Comparison of ENCODE assay signal across 8 cellular contexts in the genomic region with DNA sequence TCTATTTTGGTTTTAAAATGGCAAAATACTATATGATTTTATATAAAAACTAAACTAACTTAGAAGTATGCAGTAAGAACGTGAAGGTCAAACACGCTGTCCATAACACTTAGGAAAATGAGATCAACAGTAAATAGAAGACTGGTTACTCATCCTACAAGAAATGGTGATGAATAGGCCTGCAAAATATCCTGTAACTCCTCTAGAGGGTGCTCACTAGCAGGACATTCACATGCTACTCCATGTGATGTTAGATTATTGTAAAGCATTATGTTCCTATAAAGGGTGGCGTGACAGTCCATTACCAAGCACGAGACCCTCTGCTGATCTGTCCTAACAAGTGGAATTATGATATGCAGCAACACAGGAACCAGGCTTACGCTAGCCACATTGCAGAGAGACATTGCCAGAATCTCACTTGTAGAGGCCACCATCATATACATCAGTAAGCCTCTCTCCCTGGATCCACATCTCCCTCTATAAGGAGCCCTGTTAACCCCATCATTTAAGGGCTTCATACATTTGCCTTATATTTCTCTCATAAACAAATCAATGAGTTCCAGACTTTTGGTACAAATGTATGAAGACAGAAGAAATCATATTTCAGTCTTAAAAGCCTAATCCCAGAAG. TPM values are rescaled to one million over a fixed set of nuclear protein-coding genes. Genes with fewer than 3 reads are reported as not detected.
DNase-seq lines count a peak whose midpoint lies in the region; ATAC-seq, FAIRE-seq and TF ChIP-seq lines count a peak whose summit lies in the region.

No MANE protein-coding gene starts in this region.

- 31% methylated on average over 5 of the region's 5 CpGs; no CpG with 5 or more reads in 1 of the 2 experiments for WGBS in H1 (ENCODE audit: extremely low coverage in 1 of 2, insufficient coverage in 1 of 2, insufficient read length in 1 of 2, insufficient replicate concordance in 2 of 2, low coverage in 1 of 2, low lambda C conversion rate in 2 of 2, missing lambda C conversion rate in 1 of 2), 2 experiments
- no CpG with 5 or more reads among the region's 5 CpGs for WGBS in mesendoderm (ENCODE audit: extremely low coverage, insufficient coverage, low lambda C conversion rate)

- H3K14ac ChIP-seq in H1 (ENCODE audit: insufficient read length): no peak overlapping the region

- no peaks in the 10 kb centered on the region for H3K4me1 ChIP-seq in SJCRH30
- H3K4me1 ChIP-seq in H1 (replicated peaks in 1 of 4; ENCODE audit: control insufficient read depth in 3 of 4, insufficient read depth in 4 of 4, low read length in 3 of 4): no peaks in the 10 kb centered on the region
- H3K4me1 ChIP-seq in mesendoderm (ENCODE audit: control insufficient read depth, low read depth, low read length): no peaks in the 10 kb centered on the region

- H3K79me1 ChIP-seq in H1 (ENCODE audit: low read depth, low read length): no peaks in the 10 kb centered on the region
- H3K79me1 ChIP-seq in mesendoderm (ENCODE audit: low read length): no peaks in the 10 kb centered on the region

- no peak overlapping the region for H2AK5ac ChIP-seq in H1 (ENCODE audit: low read depth, low read length)
- no peak overlapping the region for H2AK5ac ChIP-seq in mesendoderm (ENCODE audit: low read length)

- no peak overlapping the region for H2BK12ac ChIP-seq in H1 (ENCODE audit: low read depth, low read length)

- ATAC-seq in GM19463 (IDR thresholded peaks at IDR 0.05; ENCODE audit: unreplicated experiment) (no peak), HG03521 (IDR thresholded peaks at IDR 0.05; ENCODE audit: unreplicated experiment) (no peak)

- no peak overlapping the region for H3K4me3 ChIP-seq in AG04449 (ENCODE audit: low read depth, low read length)
- H3K4me3 ChIP-seq in SJCRH30: no peak overlapping the region
- no peak overlapping the region for H3K4me3 ChIP-seq in H1 (ENCODE audit: extremely low read depth in 1 of 4, insufficient read depth in 2 of 4, low read depth in 3 of 4, low read length in 4 of 4)
- H3K4me3 ChIP-seq in mesendoderm (ENCODE audit: low read length): no peak overlapping the region

- H3K56ac ChIP-seq in H1 (replicated peaks; ENCODE audit: insufficient read length, low read depth, low read length) (no peak overlapping the region), mesendoderm (ENCODE audit: low read length) (no peak overlapping the region)

- no peak overlapping the region for H3K4ac ChIP-seq in H1 (replicated peaks; ENCODE audit: insufficient read length, low read depth, low read length)
- no peak overlapping the region for H3K4ac ChIP-seq in mesendoderm (ENCODE audit: low read depth, low read length)

- peak; percentile 33 for DNase-seq in AG04449 (ENCODE audit: low read depth, low spot score)
- peak; percentile 11 for DNase-seq in LoVo (ENCODE audit: low spot score)
- peak; percentile 21 to 62 for DNase-seq in SJCRH30
- no peak for DNase-seq in H1 (ENCODE audit: low read depth in 1 of 2, low spot score in 2 of 2)
- peak; percentile 54 for DNase-seq in mesendoderm

- H3K36me3 ChIP-seq in SJCRH30: no peaks in the 10 kb centered on the region
- no peaks in the 10 kb centered on the region for H3K36me3 ChIP-seq in H1 (ENCODE audit: control insufficient read depth in 2 of 4, insufficient read depth in 4 of 4, low read length in 3 of 4)
- no peaks in the 10 kb centered on the region for H3K36me3 ChIP-seq in mesendoderm (ENCODE audit: control insufficient read depth, insufficient read depth, low read length)

- FAIRE-seq in G401.6 (lab: Jason Lieb, UNC) (peak; percentile 88), H1 (lab: Jason Lieb, UNC) (peak; percentile 57)

- H4K8ac ChIP-seq in H1 (ENCODE audit: extremely low read depth, insufficient read depth, low read length): no peak overlapping the region
- H4K8ac ChIP-seq in mesendoderm (ENCODE audit: low read depth, low read length): no peak overlapping the region

- H4K5ac ChIP-seq in H1 (ENCODE audit: insufficient read length, low read depth, low read length): no peak overlapping the region
- H4K5ac ChIP-seq in mesendoderm (ENCODE audit: low read length): no peak overlapping the region

- H2BK120ac ChIP-seq in H1 (replicated peaks; ENCODE audit: low read depth, low read length) (no peak overlapping the region), mesendoderm (ENCODE audit: low read depth, low read length) (no peak overlapping the region)

- H3K27ac ChIP-seq in SJCRH30 (no peak overlapping the region), H1 (ENCODE audit: low read depth, low read length) (no peak overlapping the region), mesendoderm (ENCODE audit: low read depth, low read length) (no peak overlapping the region)

- H3K4me2 ChIP-seq in H1 (ENCODE audit: insufficient read depth in 1 of 2, low read depth in 2 of 2, low read length in 2 of 2) (no peak overlapping the region), mesendoderm (ENCODE audit: low read length) (no peak overlapping the region)

- H4K91ac ChIP-seq in H1 (replicated peaks; ENCODE audit: insufficient read length, low read length): no peak overlapping the region

- no peak overlapping the region for H2BK15ac ChIP-seq in H1 (ENCODE audit: low read length)
- no peak overlapping the region for H2BK15ac ChIP-seq in mesendoderm (replicated peaks; ENCODE audit: low read depth)

- TF ChIP-seq RAD21 in H1 (IDR thresholded peaks at IDR 0.05 in 1 of 2, conservative IDR thresholded peaks at IDR 0.05 in 1 of 2; ENCODE audit: low read depth in 2 of 2, low read length in 2 of 2): peak; percentile 71 to 75

- H4K20me1 ChIP-seq in H1 (replicated peaks in 1 of 2; ENCODE audit: control insufficient read depth in 1 of 2, insufficient read depth in 2 of 2, low read length in 2 of 2): no peaks in the 10 kb centered on the region

- no peaks in the 10 kb centered on the region for H3K9me3 ChIP-seq in SJCRH30 (replicated peaks)
- peaks cover 0 to 6% of the 10 kb centered on the region in 2 experiments; a peak in 2 of 4 replicates for H3K9me3 ChIP-seq in H1 (ENCODE audit: insufficient read depth in 2 of 2, low read depth in 1 of 2, low read length in 1 of 2)

- H2BK5ac ChIP-seq in H1 (ENCODE audit: low read depth, low read length): no peak overlapping the region
- H2BK5ac ChIP-seq in mesendoderm (ENCODE audit: low read length): no peak overlapping the region

- H3K18ac ChIP-seq in H1 (ENCODE audit: extremely low read depth, low read length) (no peak overlapping the region), mesendoderm (ENCODE audit: low read length) (no peak overlapping the region)

- no peak for TF ChIP-seq POLR2A in H1 (IDR thresholded peaks at IDR 0.05; ENCODE audit: control extremely low read depth in 1 of 2, low read depth in 2 of 2, low read length in 2 of 2)

- H3K79me2 ChIP-seq in H1 (ENCODE audit: control insufficient read depth in 1 of 2, insufficient read depth in 2 of 2, low read length in 2 of 2): no peaks in the 10 kb centered on the region
- H3K79me2 ChIP-seq in mesendoderm (ENCODE audit: control insufficient read depth, insufficient read depth, low read length): no peaks in the 10 kb centered on the region

- CTCF ChIA-PET in AG04449 (lab: Yijun Ruan, JAX): interaction anchor here (0.8 to 2.7 kb wide), 4 partner anchors 100 to 121 kb away, joined by 4 to 20 read pairs (median 11); no protein-coding TSS in a partner anchor
- CTCF ChIA-PET in H1 (lab: Charles Lee; ENCODE audit: partially characterized antibody): interaction anchor here (0.9 kb wide), 2 partner anchors 113 to 125 kb away, joined by 3 to 4 read pairs; no protein-coding TSS in a partner anchor

- no peak overlapping the region for H2AFZ ChIP-seq in H1 (ENCODE audit: low read length)

- H3K23ac ChIP-seq in H1 (ENCODE audit: insufficient read length) (no peak overlapping the region), mesendoderm (ENCODE audit: low read length) (no peak overlapping the region)

- TF ChIP-seq CTCF in AG04449 (IDR thresholded peaks at IDR 0.05; ENCODE audit: insufficient read depth, low read length, missing control alignments): peak; percentile 63
- peak in 1 of 3 experiments; percentile 63; a peak in 2 of 4 replicates for TF ChIP-seq CTCF in H1 (IDR thresholded peaks at IDR 0.05; ENCODE audit: control extremely low read depth in 1 of 3, insufficient read depth in 1 of 3, low read depth in 1 of 3, low read length in 3 of 3)

- no peak overlapping the region for H3K9ac ChIP-seq in H1 (replicated peaks in 1 of 4; ENCODE audit: extremely low read depth in 1 of 4, low read depth in 3 of 4, low read length in 3 of 4)
- H3K9ac ChIP-seq in mesendoderm (ENCODE audit: low read length): no peak overlapping the region

- H3K23me2 ChIP-seq in H1 (ENCODE audit: low read depth, low read length): no peaks in the 10 kb centered on the region

- H3K27me3 ChIP-seq in SJCRH30: peaks cover 16% of the 10 kb centered on the region; the same call in 1 of the 2 replicates
- H3K27me3 ChIP-seq in H1 (replicated peaks in 1 of 4; ENCODE audit: control insufficient read depth in 3 of 4, extremely low read depth in 1 of 4, insufficient read depth in 3 of 4, low read length in 3 of 4): peaks cover 0 to 5% (median 1%) of the 10 kb centered on the region in 4 experiments; a peak in 4 of 7 replicates
- H3K27me3 ChIP-seq in mesendoderm (ENCODE audit: insufficient read depth, low read length, poor library complexity): no peaks in the 10 kb centered on the region

- TF ChIP-seq EP300 in H1 (IDR thresholded peaks at IDR 0.05; ENCODE audit: borderline replicate concordance in 1 of 2, low read depth in 2 of 2, low read length in 2 of 2): no peak

- POLR2A ChIA-PET in AG04449 (lab: Yijun Ruan, JAX): no interaction called here
- POLR2A ChIA-PET in H1 (lab: Charles Lee; ENCODE audit: partially characterized antibody): no interaction called here

- H2BK20ac ChIP-seq in H1 (ENCODE audit: low read length): no peak overlapping the region

RNA-seq across cellular contexts. Expression of a gene that starts 18.0 kb away (rescaled TPM):
- not detected in 2 replicates for total RNA-seq in SJCRH30 (2014; rRNA removed; shearing (Covaris generic))
- not detected in 2 replicates for total RNA-seq in H1 (2021; fragmentation: NEBNext Ultra II Directional; extraction: Animal tissue kit (Norgen Biotek cat#: 25700))
- not detected in 2 replicates for polyA plus RNA-seq in H1 (2011; rRNA removed)
- polyA plus RNA-seq in H1 (2011; cell fraction: cytosol; rRNA removed): not detected
- not detected for polyA plus RNA-seq in H1 (2011; cell fraction: nucleus; rRNA removed)
- polyA plus RNA-seq in H1 (2012, experiment 1 of 2): not detected in 4 replicates
- polyA plus RNA-seq in H1 (2012, experiment 2 of 2): not detected
- polyA plus RNA-seq in H1 (2013, experiment 1 of 2): not detected
- not detected for polyA plus RNA-seq in H1 (2013, experiment 2 of 2)
- polyA minus RNA-seq in H1 (2011; rRNA and poly(A)+ RNA removed): not detected in 2 replicates
- polyA minus RNA-seq in H1 (2011; cell fraction: cytosol; rRNA and poly(A)+ RNA removed): not detected
- not detected for polyA minus RNA-seq in H1 (2011; cell fraction: nucleus; rRNA and poly(A)+ RNA removed)
- not detected for polyA plus RNA-seq in mesendoderm (2013, experiment 1 of 2)
- polyA plus RNA-seq in mesendoderm (2013, experiment 2 of 2): not detected

RNA-seq across cellular contexts. Expression of a gene that starts 19.5 kb away (rescaled TPM):
- not detected in 2 replicates for total RNA-seq in SJCRH30 (2014; rRNA removed; shearing (Covaris generic))
- not detected in 2 replicates for total RNA-seq in H1 (2021; fragmentation: NEBNext Ultra II Directional; extraction: Animal tissue kit (Norgen Biotek cat#: 25700))
- polyA plus RNA-seq in H1 (2011; rRNA removed): not detected in 2 replicates
- not detected for polyA plus RNA-seq in H1 (2011; cell fraction: cytosol; rRNA removed)
- not detected for polyA plus RNA-seq in H1 (2011; cell fraction: nucleus; rRNA removed)
- not detected in 4 replicates for polyA plus RNA-seq in H1 (2012, experiment 1 of 2)
- polyA plus RNA-seq in H1 (2012, experiment 2 of 2): not detected
- not detected for polyA plus RNA-seq in H1 (2013, experiment 1 of 2)
- not detected for polyA plus RNA-seq in H1 (2013, experiment 2 of 2)
- polyA minus RNA-seq in H1 (2011; rRNA and poly(A)+ RNA removed): not detected in 2 replicates
- not detected for polyA minus RNA-seq in H1 (2011; cell fraction: cytosol; rRNA and poly(A)+ RNA removed)
- not detected for polyA minus RNA-seq in H1 (2011; cell fraction: nucleus; rRNA and poly(A)+ RNA removed)
- not detected for polyA plus RNA-seq in mesendoderm (2013, experiment 1 of 2)
- polyA plus RNA-seq in mesendoderm (2013, experiment 2 of 2): not detected

RNA-seq across cellular contexts. Expression of a gene that starts 48.5 kb away (rescaled TPM):
- total RNA-seq in SJCRH30 (2014; rRNA removed; shearing (Covaris generic)): not detected in 2 replicates
- not detected in 2 replicates for total RNA-seq in H1 (2021; fragmentation: NEBNext Ultra II Directional; extraction: Animal tissue kit (Norgen Biotek cat#: 25700))
- polyA plus RNA-seq in H1 (2011; rRNA removed): not detected in 2 replicates
- polyA plus RNA-seq in H1 (2011; cell fraction: cytosol; rRNA removed): not detected
- polyA plus RNA-seq in H1 (2011; cell fraction: nucleus; rRNA removed): not detected
- polyA plus RNA-seq in H1 (2012, experiment 1 of 2): not detected in 4 replicates
- polyA plus RNA-seq in H1 (2012, experiment 2 of 2): not detected
- polyA plus RNA-seq in H1 (2013, experiment 1 of 2): not detected
- polyA plus RNA-seq in H1 (2013, experiment 2 of 2): not detected
- not detected in 2 replicates for polyA minus RNA-seq in H1 (2011; rRNA and poly(A)+ RNA removed)
- not detected for polyA minus RNA-seq in H1 (2011; cell fraction: cytosol; rRNA and poly(A)+ RNA removed)
- not detected for polyA minus RNA-seq in H1 (2011; cell fraction: nucleus; rRNA and poly(A)+ RNA removed)
- not detected for polyA plus RNA-seq in mesendoderm (2013, experiment 1 of 2)
- polyA plus RNA-seq in mesendoderm (2013, experiment 2 of 2): not detected

RNA-seq across cellular contexts. Expression of a gene that starts 51.8 kb away (rescaled TPM):
- total RNA-seq in SJCRH30 (2014; rRNA removed; shearing (Covaris generic)): not detected in 2 replicates
- not detected in 2 replicates for total RNA-seq in H1 (2021; fragmentation: NEBNext Ultra II Directional; extraction: Animal tissue kit (Norgen Biotek cat#: 25700))
- polyA plus RNA-seq in H1 (2011; rRNA removed): not detected in 2 replicates
- not detected for polyA plus RNA-seq in H1 (2011; cell fraction: cytosol; rRNA removed)
- polyA plus RNA-seq in H1 (2011; cell fraction: nucleus; rRNA removed): not detected
- polyA plus RNA-seq in H1 (2012, experiment 1 of 2): not detected in 4 replicates
- not detected for polyA plus RNA-seq in H1 (2012, experiment 2 of 2)
- polyA plus RNA-seq in H1 (2013, experiment 1 of 2): not detected
- not detected for polyA plus RNA-seq in H1 (2013, experiment 2 of 2)
- not detected in 2 replicates for polyA minus RNA-seq in H1 (2011; rRNA and poly(A)+ RNA removed)
- polyA minus RNA-seq in H1 (2011; cell fraction: cytosol; rRNA and poly(A)+ RNA removed): not detected
- polyA minus RNA-seq in H1 (2011; cell fraction: nucleus; rRNA and poly(A)+ RNA removed): not detected
- polyA plus RNA-seq in mesendoderm (2013, experiment 1 of 2): not detected
- polyA plus RNA-seq in mesendoderm (2013, experiment 2 of 2): not detected

Comparison
In these comparisons a context has a peak if more than half of its experiments do, and no peak if none do; other contexts are left out.
1. DNase-seq: peak in AG04449 (single experiment), LoVo (single experiment), SJCRH30 (2 of 2) and mesendoderm (single experiment); none in H1 (0 of 2).